Comparison of ENCODE assay signal across 9 cellular contexts in the genomic region with DNA sequence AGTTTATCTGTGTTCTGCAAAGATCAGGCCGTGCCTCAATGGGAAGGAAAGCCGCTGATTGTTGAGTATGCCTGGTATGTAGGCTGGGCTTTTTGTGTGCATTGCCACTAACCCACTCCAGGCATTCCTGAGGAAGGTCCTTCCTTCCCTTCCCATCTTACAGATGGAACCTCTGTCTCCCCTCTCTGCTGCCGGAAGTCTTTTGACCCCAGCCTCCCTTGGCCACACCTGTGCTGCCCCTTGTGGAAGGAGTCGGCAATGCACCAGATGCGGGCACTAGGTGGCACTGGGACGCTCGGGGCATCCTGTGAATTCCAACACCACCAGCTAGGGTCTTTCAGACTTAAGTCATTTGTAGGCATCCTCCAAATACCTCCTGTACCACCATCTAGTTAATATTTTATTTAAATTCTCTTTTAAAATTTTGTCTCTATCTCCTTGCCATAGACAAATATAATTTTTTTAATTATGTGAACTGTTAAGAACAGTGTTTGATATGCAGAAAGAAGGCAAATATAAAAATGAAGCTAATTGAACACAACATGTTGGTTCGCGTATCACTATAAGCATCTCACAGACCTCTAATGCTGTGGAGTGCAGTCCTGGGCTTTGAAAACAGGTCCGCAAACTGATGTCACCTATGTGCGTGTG.
DNase-seq lines count a peak whose midpoint lies in the region; ATAC-seq and TF ChIP-seq lines count a peak whose summit lies in the region.
"Had no signal": no experiment of that assay in that cellular context is flagged by ENCODE, and none has a peak within 500 bp of the region (broad histone marks: within the 10 kb centered on the region; RNA-seq: fewer than 3 reads in every experiment).

No MANE protein-coding gene starts in this region.

- no peak overlapping the region for H3K27ac Mint-ChIP-seq in MCF 10A (ENCODE audit: low read depth, unreplicated experiment)
- H3K27ac Mint-ChIP-seq in activated naive CD8-positive, alpha-beta T cell treated with anti-CD3 and anti-CD28 coated beads, Interleukin-2, amount 50 U/mL, for 24 hours, result peak overlapping the region; percentile 29

- DNase-seq in MCF 10A (ENCODE audit: unreplicated experiment) (peak; percentile 49), breast epithelium (ENCODE audit: low spot score in 2 of 2) (no peak), T follicular helper cell (ENCODE audit: low read depth) (peak; percentile 28), left kidney (ENCODE audit: low read depth, low spot score) (peak; percentile 49), DMS153 treated with DMSO at 0.1 percent for 48 hours (lab: John Stamatoyannopoulos, UW; ENCODE audit: unreplicated experiment) (no peak)
- DNase-seq in activated naive CD8-positive, alpha-beta T cell treated with anti-CD3 and anti-CD28 coated beads, Interleukin-2, amount 50 U/mL, for 24 hours, result peak; percentile 84
- DNase-seq in stimulated activated CD8-positive, alpha-beta memory T cell treated with anti-CD3 and anti-CD28 coated beads, Interleukin-4, amount 100 ng/mL, for 4 hours (ENCODE audit: low read depth in 2 of 2, low spot score in 1 of 2), result peak; percentile 29 to 46

- peaks cover 28% of the 10 kb centered on the region for H3K4me1 Mint-ChIP-seq in MCF 10A (ENCODE audit: insufficient read depth, unreplicated experiment)
- H3K4me1 Mint-ChIP-seq in activated naive CD8-positive, alpha-beta T cell treated with anti-CD3 and anti-CD28 coated beads, Interleukin-2, amount 50 U/mL, for 24 hours, result peaks cover 57% of the 10 kb centered on the region

- CTCF ChIA-PET in MCF 10A (lab: Yijun Ruan, JAX), result interaction anchor here (0.5 to 1.6 kb wide), 5 partner anchors 15 to 107 kb away, joined by 3 to 4 read pairs (median 3); no protein-coding TSS in a partner anchor

- intact Hi-C loops in MCF 10A (cut with micrococcal nuclease), result no loop called here
- intact Hi-C loops in breast epithelium (cut with DNase I; ENCODE audit: low total_unique reads), result no loop called here

- no peak overlapping the region for H3K27ac ChIP-seq in breast epithelium
- H3K27ac ChIP-seq: epithelial cell of prostate had no signal

- no peak overlapping the region for H3K4me3 Mint-ChIP-seq in MCF 10A (ENCODE audit: unreplicated experiment)
- no peak overlapping the region for H3K4me3 Mint-ChIP-seq in activated naive CD8-positive, alpha-beta T cell treated with anti-CD3 and anti-CD28 coated beads, Interleukin-2, amount 50 U/mL, for 24 hours

- ATAC-seq in activated naive CD8-positive, alpha-beta T cell treated with anti-CD3 and anti-CD28 coated beads, Interleukin-2, amount 50 U/mL, for 24 hours, result no peak
- no peak for ATAC-seq in HG03045 (IDR thresholded peaks at IDR 0.05; ENCODE audit: unreplicated experiment)

- no peaks in the 10 kb centered on the region for H3K9me3 ChIP-seq in breast epithelium

- no peaks in the 10 kb centered on the region for H3K36me3 ChIP-seq in breast epithelium

- H3K9me3 Mint-ChIP-seq in MCF 10A (ENCODE audit: unreplicated experiment), result no peaks in the 10 kb centered on the region
- H3K9me3 Mint-ChIP-seq in activated naive CD8-positive, alpha-beta T cell treated with anti-CD3 and anti-CD28 coated beads, Interleukin-2, amount 50 U/mL, for 24 hours, result no peaks in the 10 kb centered on the region

- no peaks in the 10 kb centered on the region for H3K4me1 ChIP-seq in breast epithelium

- no peaks in the 10 kb centered on the region for H3K27me3 Mint-ChIP-seq in MCF 10A (ENCODE audit: insufficient read depth, unreplicated experiment)
- H3K27me3 Mint-ChIP-seq in activated naive CD8-positive, alpha-beta T cell treated with anti-CD3 and anti-CD28 coated beads, Interleukin-2, amount 50 U/mL, for 24 hours, result no peaks in the 10 kb centered on the region

- H3K36me3 Mint-ChIP-seq in MCF 10A (ENCODE audit: insufficient read depth, unreplicated experiment), result no peaks in the 10 kb centered on the region
- H3K36me3 Mint-ChIP-seq in activated naive CD8-positive, alpha-beta T cell treated with anti-CD3 and anti-CD28 coated beads, Interleukin-2, amount 50 U/mL, for 24 hours (ENCODE audit: low read depth), result peaks cover 26% of the 10 kb centered on the region

- POLR2A ChIA-PET in MCF 10A (lab: Yijun Ruan, JAX), result interaction anchor here (0.5 kb wide), 1 partner anchor 114 kb away, joined by 4 read pairs; no protein-coding TSS in a partner anchor

- no peaks in the 10 kb centered on the region for H3K27me3 ChIP-seq in breast epithelium

- no peak overlapping the region for H3K4me3 ChIP-seq in breast epithelium

- TF ChIP-seq POLR2A in breast epithelium (IDR thresholded peaks at IDR 0.05), result no peak

- no TSS peak for BruUV-seq in MCF 10A (replicated peaks; lab: Mats Ljungman, UMichigan)

- TF ChIP-seq CTCF in MCF 10A (IDR thresholded peaks at IDR 0.05; ENCODE audit: unreplicated experiment), result peak; percentile 64
- TF ChIP-seq CTCF in breast epithelium (IDR thresholded peaks at IDR 0.05), result peak in 1 of 3 donors; percentile 22

Comparison
In these comparisons a context has a peak if more than half of its experiments do, and no peak if none do; other contexts are left out.
1. DNase-seq: peak in MCF 10A (single experiment), T follicular helper cell (single experiment), activated naive CD8-positive, alpha-beta T cell treated with anti-CD3 and anti-CD28 coated beads, Interleukin-2, amount 50 U/mL, for 24 hours (single experiment), left kidney (single experiment) and stimulated activated CD8-positive, alpha-beta memory T cell treated with anti-CD3 and anti-CD28 coated beads, Interleukin-4, amount 100 ng/mL, for 4 hours (2 of 2); none in breast epithelium (0 of 2) and DMS153 treated with DMSO at 0.1 percent for 48 hours (single experiment).